In the genomic region with DNA sequence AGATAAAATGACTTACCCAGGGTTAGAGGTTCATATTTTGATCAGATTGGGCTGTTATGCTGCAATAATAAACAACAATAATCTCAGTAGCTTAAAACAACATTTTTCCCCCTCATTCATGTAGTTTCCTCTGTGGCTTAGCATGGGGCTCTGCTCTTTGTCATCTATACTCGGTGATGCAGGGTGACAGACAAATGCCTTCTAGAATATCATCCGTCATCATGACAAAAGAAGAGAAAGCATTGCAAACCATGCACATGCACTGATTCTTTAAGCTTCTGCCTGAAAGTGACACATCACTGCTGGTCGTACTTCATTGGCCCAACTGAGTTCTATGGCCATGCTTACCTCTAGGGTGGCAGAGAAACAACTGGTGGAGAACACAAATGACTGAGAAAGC, we compare ENCODE assay signal across 6 cellular contexts. TPM values are rescaled to one million over a fixed set of nuclear protein-coding genes. Genes with fewer than 3 reads are reported as not detected.
"Had no signal": no experiment of that assay in that cellular context is flagged by ENCODE, and none has a peak within 500 bp of the region (broad histone marks: within the 10 kb centered on the region; RNA-seq: fewer than 3 reads in every experiment).

No MANE protein-coding gene starts in this region.

- H3K4me3 ChIP-seq: K562 had no signal

- H3K9me3 Mint-ChIP-seq: IgD-negative memory B cell had no signal

- ATAC-seq: HepG2, K562 had no signal

- DNase-seq: IMR-90, KBM-7 had no signal

- H3K4me1 Mint-ChIP-seq: IgD-negative memory B cell had no signal

- H3K27ac ChIP-seq: HL-60 had no signal

- H3K4me3 Mint-ChIP-seq: IgD-negative memory B cell had no signal

- H3K27ac Mint-ChIP-seq: IgD-negative memory B cell had no signal

- H3K36me3 Mint-ChIP-seq: IgD-negative memory B cell had no signal

RNA-seq across cellular contexts. Expression of a gene that starts 58.8 kb away (rescaled TPM):
- total RNA-seq: HepG2, K562 had no signal
- polyA plus RNA-seq: HepG2, IgD-negative memory B cell had no signal
